In genomic region chrX:23656684-23657083, GRCh38 we compare ENCODE assay signal across 23 cellular contexts. TPM values are rescaled to one million over a fixed set of nuclear protein-coding genes. Genes with fewer than 3 reads are reported as not detected.
DNase-seq lines count a peak whose midpoint lies in the region; ATAC-seq, FAIRE-seq and TF ChIP-seq lines count a peak whose summit lies in the region.
"Had no signal": no experiment of that assay in that cellular context is flagged by ENCODE, and none has a peak within 500 bp of the region (broad histone marks: within the 10 kb centered on the region; RNA-seq: fewer than 3 reads in every experiment).

No MANE protein-coding gene starts in this region.

- H4K20me1 ChIP-seq in mammary epithelial cell (ENCODE audit: insufficient read depth, low read length) (no peaks in the 10 kb centered on the region), GM23338 (replicated peaks; ENCODE audit: insufficient read depth) (no peaks in the 10 kb centered on the region)

- no peak overlapping the region for H3K4me3 Mint-ChIP-seq in MCF 10A (ENCODE audit: unreplicated experiment)
- no peak overlapping the region for H3K4me3 Mint-ChIP-seq in activated CD4-positive, alpha-beta T cell treated with anti-CD3 and anti-CD28 coated beads for 36 hours
- H3K4me3 Mint-ChIP-seq in T-helper 17 cell: no peak overlapping the region
- H3K4me3 Mint-ChIP-seq in GM23338: no peak overlapping the region
- H3K4me3 Mint-ChIP-seq: IgD-negative memory B cell; stimulated activated naive CD8-positive, alpha-beta T cell treated with anti-CD3 and anti-CD28 coated beads, Interleukin-15, amount 100 ng/mL, for 72 hours had no signal

- no peaks in the 10 kb centered on the region for H3K9me3 Mint-ChIP-seq in MCF 10A (ENCODE audit: unreplicated experiment)
- H3K9me3 Mint-ChIP-seq in activated CD4-positive, alpha-beta T cell treated with anti-CD3 and anti-CD28 coated beads for 36 hours (ENCODE audit: low read depth): no peaks in the 10 kb centered on the region
- H3K9me3 Mint-ChIP-seq in GM23338: 0 out of 3 replicates have a peak, but pooled peaks cover 4% of the 10 kb centered on the region
- H3K9me3 Mint-ChIP-seq: IgD-negative memory B cell; stimulated activated naive CD8-positive, alpha-beta T cell treated with anti-CD3 and anti-CD28 coated beads, Interleukin-15, amount 100 ng/mL, for 72 hours had no signal

- H3K27ac Mint-ChIP-seq in MCF 10A (ENCODE audit: low read depth, unreplicated experiment): no peak overlapping the region
- H3K27ac Mint-ChIP-seq in activated CD4-positive, alpha-beta T cell treated with anti-CD3 and anti-CD28 coated beads for 36 hours: no peak overlapping the region
- no peak overlapping the region for H3K27ac Mint-ChIP-seq in T-helper 17 cell
- no peak overlapping the region for H3K27ac Mint-ChIP-seq in GM23338
- H3K27ac Mint-ChIP-seq: stimulated activated naive CD8-positive, alpha-beta T cell treated with anti-CD3 and anti-CD28 coated beads, Interleukin-15, amount 100 ng/mL, for 72 hours had no signal

- H3K79me2 ChIP-seq in mammary epithelial cell (ENCODE audit: insufficient read depth, low read length) (no peaks in the 10 kb centered on the region), GM23338 (replicated peaks; ENCODE audit: insufficient read depth) (no peaks in the 10 kb centered on the region)

- H3K36me3 ChIP-seq in mammary epithelial cell (ENCODE audit: insufficient read depth, low read length): no peaks in the 10 kb centered on the region
- H3K36me3 ChIP-seq in bronchial epithelial cell (ENCODE audit: control insufficient read depth, insufficient read depth, low read length): no peaks in the 10 kb centered on the region
- H3K36me3 ChIP-seq in GM23338 (ENCODE audit: insufficient read depth): no peaks in the 10 kb centered on the region
- H3K36me3 ChIP-seq: esophagus muscularis mucosa, heart right ventricle, spleen, tibial nerve had no signal

- peaks cover 7% of the 10 kb centered on the region for H3K4me1 Mint-ChIP-seq in MCF 10A (ENCODE audit: insufficient read depth, unreplicated experiment)
- H3K4me1 Mint-ChIP-seq in activated CD4-positive, alpha-beta T cell treated with anti-CD3 and anti-CD28 coated beads for 36 hours: peaks cover 14% of the 10 kb centered on the region
- no peaks in the 10 kb centered on the region for H3K4me1 Mint-ChIP-seq in T-helper 17 cell
- peaks cover 18% of the 10 kb centered on the region for H3K4me1 Mint-ChIP-seq in GM23338

- TF ChIP-seq CTCF in mammary epithelial cell (conservative IDR thresholded peaks at IDR 0.05 in 1 of 2, IDR thresholded peaks at IDR 0.05 in 1 of 2; ENCODE audit: extremely low read depth in 1 of 2, insufficient read depth in 1 of 2, low read depth in 1 of 2, low read length in 2 of 2) (no peak), MCF 10A (IDR thresholded peaks at IDR 0.05; ENCODE audit: unreplicated experiment) (no peak), bronchial epithelial cell (IDR thresholded peaks at IDR 0.05; ENCODE audit: insufficient read depth, low read length, severe bottlenecking) (no peak), GM23338 (conservative IDR thresholded peaks at IDR 0.05; ENCODE audit: low read depth in 2 of 2) (no peak)

- dilution Hi-C loops in mammary epithelial cell (cut with HindIII; ENCODE audit: low sequenced_read_pairs): no loop called here

- 0 out of 2 replicates have a peak, but pooled peaks cover 4% of the 10 kb centered on the region for H3K9me2 ChIP-seq in GM23338 (ENCODE audit: insufficient read depth)

- H3K27ac ChIP-seq in mammary epithelial cell (ENCODE audit: insufficient read depth, low read depth, low read length) (no peak overlapping the region), GM23338 (ENCODE audit: low read depth) (no peak overlapping the region)
- H3K27ac ChIP-seq: 22Rv1, esophagus muscularis mucosa, heart right ventricle, spleen, tibial nerve had no signal

- H3K4me1 ChIP-seq in mammary epithelial cell (ENCODE audit: insufficient read depth, low read length) (peaks cover 8% of the 10 kb centered on the region), GM23338 (ENCODE audit: insufficient read depth) (peaks cover 3% of the 10 kb centered on the region; the same call in 1 of the 2 replicates)
- H3K4me1 ChIP-seq: heart right ventricle, spleen, tibial nerve had no signal

- peaks cover 71% of the 10 kb centered on the region for H3K27me3 Mint-ChIP-seq in MCF 10A (ENCODE audit: insufficient read depth, unreplicated experiment)
- no peaks in the 10 kb centered on the region for H3K27me3 Mint-ChIP-seq in activated CD4-positive, alpha-beta T cell treated with anti-CD3 and anti-CD28 coated beads for 36 hours
- no peaks in the 10 kb centered on the region for H3K27me3 Mint-ChIP-seq in T-helper 17 cell
- H3K27me3 Mint-ChIP-seq in GM23338 (ENCODE audit: insufficient read depth, low read depth, poor library complexity): no peaks in the 10 kb centered on the region
- H3K27me3 Mint-ChIP-seq: IgD-negative memory B cell; stimulated activated naive CD8-positive, alpha-beta T cell treated with anti-CD3 and anti-CD28 coated beads, Interleukin-15, amount 100 ng/mL, for 72 hours had no signal

- FAIRE-seq in bronchial epithelial cell (lab: Jason Lieb, UNC): no peak

- POLR2A ChIA-PET in MCF 10A (lab: Yijun Ruan, JAX): no interaction called here
- POLR2A ChIA-PET in activated CD4-positive, alpha-beta T cell treated with anti-CD3 and anti-CD28 coated beads for 36 hours (lab: Charles Lee): no interaction called here

- BruUV-seq in mammary epithelial cell (replicated peaks; lab: Mats Ljungman, UMichigan): no TSS peak
- BruUV-seq in MCF 10A (replicated peaks; lab: Mats Ljungman, UMichigan): no TSS peak

- ATAC-seq in activated CD4-positive, alpha-beta T cell treated with anti-CD3 and anti-CD28 coated beads for 36 hours: no peak
- ATAC-seq in T-helper 17 cell (no peak), GM23338 (no peak)
- ATAC-seq: heart right ventricle; stimulated activated naive CD8-positive, alpha-beta T cell treated with anti-CD3 and anti-CD28 coated beads, Interleukin-15, amount 100 ng/mL, for 72 hours had no signal

- 78% methylated on average over 3 of the region's 3 CpGs for WGBS in mammary epithelial cell (ENCODE audit: low coverage, missing lambda C conversion rate)

- no peaks in the 10 kb centered on the region for H3F3A ChIP-seq in GM23338 (replicated peaks; ENCODE audit: low read depth)

- H3K27me3 ChIP-seq in mammary epithelial cell (ENCODE audit: insufficient read depth, low read length) (peaks cover 3% of the 10 kb centered on the region), bronchial epithelial cell (ENCODE audit: control insufficient read depth, insufficient read depth, low read length) (no peaks in the 10 kb centered on the region), GM23338 (ENCODE audit: insufficient read depth) (no peaks in the 10 kb centered on the region)
- H3K27me3 ChIP-seq: esophagus muscularis mucosa, tibial nerve had no signal

- CTCF ChIA-PET in mammary epithelial cell (lab: Charles Lee; ENCODE audit: low non-redundant PET): no interaction called here
- CTCF ChIA-PET in MCF 10A (lab: Yijun Ruan, JAX): no interaction called here
- CTCF ChIA-PET in activated CD4-positive, alpha-beta T cell treated with anti-CD3 and anti-CD28 coated beads for 36 hours (lab: Charles Lee): no interaction called here

- H2AFZ ChIP-seq in mammary epithelial cell (ENCODE audit: low read depth, low read length) (no peak overlapping the region), GM23338 (no peak overlapping the region)

- in situ Hi-C loops in mammary epithelial cell (cut with MboI; ENCODE audit: low sequenced_read_pairs in 2 of 2): no loop called here
- in situ Hi-C loops in G401 (cut with HindIII; ENCODE audit: low sequenced_read_pairs): no loop called here

- no peak overlapping the region for H3K4me3 ChIP-seq in mammary epithelial cell (replicated peaks in 1 of 3; ENCODE audit: insufficient read depth in 1 of 3, low read depth in 2 of 3, low read length in 3 of 3)
- no peak overlapping the region for H3K4me3 ChIP-seq in bronchial epithelial cell (ENCODE audit: low read depth, low read length)
- H3K4me3 ChIP-seq in GM23338: no peak overlapping the region
- H3K4me3 ChIP-seq: esophagus muscularis mucosa, heart right ventricle, spleen, tibial nerve had no signal

- peak overlapping the region; percentile 20 for H3K4me2 ChIP-seq in mammary epithelial cell (ENCODE audit: insufficient read depth, low read depth, low read length)
- H3K4me2 ChIP-seq in GM23338: no peak overlapping the region

- H3K9me3 ChIP-seq in mammary epithelial cell (replicated peaks; ENCODE audit: insufficient read depth, low read length) (no peaks in the 10 kb centered on the region), T-helper 17 cell (ENCODE audit: control insufficient read depth, low read length, poor library complexity, severe bottlenecking) (no peaks in the 10 kb centered on the region)
- H3K9me3 ChIP-seq: esophagus muscularis mucosa, heart right ventricle, spleen, tibial nerve had no signal

- H3K9ac ChIP-seq in mammary epithelial cell (ENCODE audit: insufficient read depth, low read length): no peak overlapping the region

- intact Hi-C loops in mammary epithelial cell (cut with micrococcal nuclease) (no loop called here), MCF 10A (cut with micrococcal nuclease) (no loop called here)
- intact Hi-C loops in activated CD4-positive, alpha-beta T cell treated with anti-CD3 and anti-CD28 coated beads for 36 hours (cut with DNase I, micrococcal nuclease): no loop called here

- DNase-seq in mammary epithelial cell: no peak
- DNase-seq in MCF 10A (ENCODE audit: unreplicated experiment): no peak
- DNase-seq in bronchial epithelial cell (ENCODE audit: low read depth): peak; percentile 33
- DNase-seq in iris pigment epithelial cell (ENCODE audit: low read depth): peak; percentile 27
- no peak for DNase-seq in activated CD4-positive, alpha-beta T cell treated with anti-CD3 and anti-CD28 coated beads for 36 hours
- DNase-seq in G401 (ENCODE audit: low spot score): no peak
- no peak for DNase-seq in T-helper 17 cell
- no peak for DNase-seq in GM23338 (ENCODE audit: low spot score)
- DNase-seq: activated CD4-positive, alpha-beta T cell treated with anti-CD3 and anti-CD28 coated beads, Interleukin-2, amount 50 U/mL, for 1 hour; activated gamma-delta T cell treated with Interleukin-2 at 50 U/mL for 16 hours; C1 segment of cervical spinal cord; effector memory CD4-positive, alpha-beta T cell; GDM1; heart right ventricle; NCI-H1436 treated with DMSO at 0.1 percent for 48 hours; SHP77 treated with DMSO at 0.1 percent for 48 hours; spleen; stimulated activated CD4-positive, alpha-beta T cell treated with anti-CD3 and anti-CD28 coated beads, Interleukin-4, amount 100 ng/mL, for 4 hours; stimulated activated naive CD8-positive, alpha-beta T cell treated with anti-CD3 and anti-CD28 coated beads, Interleukin-15, amount 100 ng/mL, for 72 hours had no signal

- H3K36me3 Mint-ChIP-seq in MCF 10A (ENCODE audit: insufficient read depth, unreplicated experiment): no peaks in the 10 kb centered on the region
- no peaks in the 10 kb centered on the region for H3K36me3 Mint-ChIP-seq in activated CD4-positive, alpha-beta T cell treated with anti-CD3 and anti-CD28 coated beads for 36 hours (ENCODE audit: low read depth)
- peaks cover 2% of the 10 kb centered on the region for H3K36me3 Mint-ChIP-seq in T-helper 17 cell (ENCODE audit: low read depth)
- peaks cover 16% of the 10 kb centered on the region; the same call in 2 of the 3 replicates for H3K36me3 Mint-ChIP-seq in GM23338 (ENCODE audit: low read depth)
- H3K36me3 Mint-ChIP-seq: IgD-negative memory B cell had no signal

RNA-seq across cellular contexts. Expression of gene PRDX4, which starts 10.6 kb away (rescaled TPM):
- 10 to 100 TPM; 70.2 to 87.9 TPM for total RNA-seq in mammary epithelial cell
- 78.2 TPM for polyA plus RNA-seq in mammary epithelial cell
- 8.0 TPM for polyA minus RNA-seq in mammary epithelial cell
- total RNA-seq in MCF 10A (2022): 134 and 157 TPM in 2 replicates
- 147 and 179 TPM in 2 replicates for total RNA-seq in bronchial epithelial cell
- 10 to 100 TPM; 48.8 to 51.5 TPM for total RNA-seq in activated CD4-positive, alpha-beta T cell treated with anti-CD3 and anti-CD28 coated beads for 36 hours
- total RNA-seq in G401 (2014; rRNA removed; shearing (Covaris generic)): 212 and 217 TPM in 2 replicates
- 1 to 10 TPM; 9.1 to 9.6 TPM for total RNA-seq in T-helper 17 cell
- total RNA-seq in GM23338 (2014; rRNA removed; shearing (Covaris generic)): 101 and 139 TPM in 2 replicates
- polyA plus RNA-seq in GM23338 (2016; fragmentation: Nextera tagmentation; extraction: Ambion mirVana): 101 and 103 TPM in 2 replicates

Comparison
In these comparisons a context has a peak if more than half of its experiments do, and no peak if none do; other contexts are left out.
1. DNase-seq: peak in bronchial epithelial cell (single experiment) and iris pigment epithelial cell (single experiment); none in mammary epithelial cell (single experiment), MCF 10A (single experiment), activated CD4-positive, alpha-beta T cell treated with anti-CD3 and anti-CD28 coated beads for 36 hours (single experiment), G401 (single experiment), T-helper 17 cell (0 of 3) and GM23338 (single experiment).